Comparison of ENCODE assay signal across 2 cellular contexts in the genomic region with DNA sequence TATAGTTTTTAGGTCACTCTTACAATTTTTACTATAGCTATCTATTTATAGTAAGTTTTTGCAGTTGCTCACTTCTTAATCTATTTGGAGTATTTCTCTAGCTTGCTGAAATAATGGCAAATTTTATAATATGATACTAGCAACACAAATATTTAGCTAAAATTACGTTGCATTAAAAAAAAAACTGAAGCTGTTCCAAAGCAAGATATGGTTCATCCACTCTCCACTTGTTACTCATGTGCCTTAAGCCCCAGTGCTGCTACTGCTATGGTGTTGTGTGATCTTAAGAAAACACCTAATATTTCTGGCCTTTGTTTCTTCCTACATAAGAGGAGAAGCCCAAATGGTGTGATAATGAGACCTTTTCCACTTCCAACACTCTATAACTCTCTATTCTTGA.
TF ChIP-seq lines count a peak whose summit lies in the region.

No MANE protein-coding gene starts in this region.

TF ChIP-seq in IMR-90, 13 proteins besides CTCF, POLR2A, EP300 and RAD21 (continued from another document):
- TF ChIP-seq MAFK (IDR thresholded peaks at IDR 0.05; ENCODE audit: low read depth, low read length) (no peak), NFE2L2 (IDR thresholded peaks at IDR 0.05; ENCODE audit: low read depth, low read length) (no peak)

TF ChIP-seq in SK-N-SH, 30 proteins besides CTCF, POLR2A, EP300 and RAD21 (continued from another document):
- TF ChIP-seq, protein P1, sequence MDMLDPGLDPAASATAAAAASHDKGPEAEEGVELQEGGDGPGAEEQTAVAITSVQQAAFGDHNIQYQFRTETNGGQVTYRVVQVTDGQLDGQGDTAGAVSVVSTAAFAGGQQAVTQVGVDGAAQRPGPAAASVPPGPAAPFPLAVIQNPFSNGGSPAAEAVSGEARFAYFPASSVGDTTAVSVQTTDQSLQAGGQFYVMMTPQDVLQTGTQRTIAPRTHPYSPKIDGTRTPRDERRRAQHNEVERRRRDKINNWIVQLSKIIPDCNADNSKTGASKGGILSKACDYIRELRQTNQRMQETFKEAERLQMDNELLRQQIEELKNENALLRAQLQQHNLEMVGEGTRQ (IDR thresholded peaks at IDR 0.05; ENCODE audit: borderline replicate concordance, low read depth, low read length) = no peak
- TF ChIP-seq FOSL2 (IDR thresholded peaks at IDR 0.05; ENCODE audit: borderline replicate concordance, low read depth) = no peak
- no peak for TF ChIP-seq GABPA (IDR thresholded peaks at IDR 0.05; ENCODE audit: low read depth)
- no peak for TF ChIP-seq SIN3A (IDR thresholded peaks at IDR 0.05; ENCODE audit: borderline replicate concordance, low read depth, low read length)
- no peak for TF ChIP-seq MEF2A (IDR thresholded peaks at IDR 0.05; ENCODE audit: borderline replicate concordance, low read depth)
- TF ChIP-seq YY1 (IDR thresholded peaks at IDR 0.05; ENCODE audit: low read depth) = no peak
- TF ChIP-seq, protein P2, sequence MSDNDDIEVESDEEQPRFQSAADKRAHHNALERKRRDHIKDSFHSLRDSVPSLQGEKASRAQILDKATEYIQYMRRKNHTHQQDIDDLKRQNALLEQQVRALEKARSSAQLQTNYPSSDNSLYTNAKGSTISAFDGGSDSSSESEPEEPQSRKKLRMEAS (IDR thresholded peaks at IDR 0.05; ENCODE audit: low read depth) = no peak
- TF ChIP-seq, protein P3, sequence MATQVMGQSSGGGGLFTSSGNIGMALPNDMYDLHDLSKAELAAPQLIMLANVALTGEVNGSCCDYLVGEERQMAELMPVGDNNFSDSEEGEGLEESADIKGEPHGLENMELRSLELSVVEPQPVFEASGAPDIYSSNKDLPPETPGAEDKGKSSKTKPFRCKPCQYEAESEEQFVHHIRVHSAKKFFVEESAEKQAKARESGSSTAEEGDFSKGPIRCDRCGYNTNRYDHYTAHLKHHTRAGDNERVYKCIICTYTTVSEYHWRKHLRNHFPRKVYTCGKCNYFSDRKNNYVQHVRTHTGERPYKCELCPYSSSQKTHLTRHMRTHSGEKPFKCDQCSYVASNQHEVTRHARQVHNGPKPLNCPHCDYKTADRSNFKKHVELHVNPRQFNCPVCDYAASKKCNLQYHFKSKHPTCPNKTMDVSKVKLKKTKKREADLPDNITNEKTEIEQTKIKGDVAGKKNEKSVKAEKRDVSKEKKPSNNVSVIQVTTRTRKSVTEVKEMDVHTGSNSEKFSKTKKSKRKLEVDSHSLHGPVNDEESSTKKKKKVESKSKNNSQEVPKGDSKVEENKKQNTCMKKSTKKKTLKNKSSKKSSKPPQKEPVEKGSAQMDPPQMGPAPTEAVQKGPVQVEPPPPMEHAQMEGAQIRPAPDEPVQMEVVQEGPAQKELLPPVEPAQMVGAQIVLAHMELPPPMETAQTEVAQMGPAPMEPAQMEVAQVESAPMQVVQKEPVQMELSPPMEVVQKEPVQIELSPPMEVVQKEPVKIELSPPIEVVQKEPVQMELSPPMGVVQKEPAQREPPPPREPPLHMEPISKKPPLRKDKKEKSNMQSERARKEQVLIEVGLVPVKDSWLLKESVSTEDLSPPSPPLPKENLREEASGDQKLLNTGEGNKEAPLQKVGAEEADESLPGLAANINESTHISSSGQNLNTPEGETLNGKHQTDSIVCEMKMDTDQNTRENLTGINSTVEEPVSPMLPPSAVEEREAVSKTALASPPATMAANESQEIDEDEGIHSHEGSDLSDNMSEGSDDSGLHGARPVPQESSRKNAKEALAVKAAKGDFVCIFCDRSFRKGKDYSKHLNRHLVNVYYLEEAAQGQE (IDR thresholded peaks at IDR 0.05; ENCODE audit: low read depth, low read length) = no peak
